Comparison of ENCODE assay signal across 8 cellular contexts in genomic region chr17:56832446-56832845, GRCh38. TPM values are rescaled to one million over a fixed set of nuclear protein-coding genes. Genes with fewer than 3 reads are reported as not detected.
DNase-seq lines count a peak whose midpoint lies in the region; ATAC-seq and TF ChIP-seq lines count a peak whose summit lies in the region.

No MANE protein-coding gene starts in this region.

- no peaks in the 10 kb centered on the region for H3K9me3 ChIP-seq in IMR-90 (ENCODE audit: control insufficient read depth, insufficient read depth, low read length)
- no peaks in the 10 kb centered on the region for H3K9me3 ChIP-seq in mammary epithelial cell (replicated peaks; ENCODE audit: insufficient read depth, low read length)
- H3K9me3 ChIP-seq in naive thymus-derived CD4-positive, alpha-beta T cell (ENCODE audit: control insufficient read depth in 2 of 3, low read length in 3 of 3), result no peaks in the 10 kb centered on the region
- H3K9me3 ChIP-seq in neuronal stem cell (replicated peaks in 1 of 2; ENCODE audit: control insufficient read depth in 2 of 2, insufficient read depth in 1 of 2, low read depth in 1 of 2, low read length in 2 of 2), result peaks cover 0 to 8% of the 10 kb centered on the region in 2 donors

- H2BK20ac ChIP-seq in IMR-90 (ENCODE audit: low read depth, low read length), result no peak overlapping the region

- H3K79me1 ChIP-seq in IMR-90 (ENCODE audit: low read depth in 1 of 2, low read length in 2 of 2), result peaks cover 32 to 49% of the 10 kb centered on the region in 2 experiments
- peaks cover 3% of the 10 kb centered on the region for H3K79me1 ChIP-seq in neuronal stem cell (ENCODE audit: low read depth, low read length)

- H3K4me1 ChIP-seq in IMR-90 (ENCODE audit: control insufficient read depth, insufficient read depth, low read length) (peaks cover 8% of the 10 kb centered on the region), mammary epithelial cell (ENCODE audit: insufficient read depth, low read length) (peaks cover 30% of the 10 kb centered on the region), neuronal stem cell (ENCODE audit: control insufficient read depth in 2 of 2, insufficient read depth in 1 of 2, low read depth in 1 of 2, low read length in 2 of 2) (peaks cover 3 to 8% of the 10 kb centered on the region in 2 donors)
- peaks cover 30 to 35% of the 10 kb centered on the region in 2 donors for H3K4me1 ChIP-seq in naive thymus-derived CD4-positive, alpha-beta T cell (ENCODE audit: control insufficient read depth in 2 of 2, insufficient read depth in 2 of 2, low read length in 2 of 2)

- peaks cover 62% of the 10 kb centered on the region for H3K79me2 ChIP-seq in mammary epithelial cell (ENCODE audit: insufficient read depth, low read length)

- peak overlapping the region; percentile 57 for H2AK9ac ChIP-seq in IMR-90 (replicated peaks; ENCODE audit: low read depth, low read length, poor library complexity)

- peaks cover 19% of the 10 kb centered on the region for H4K20me1 ChIP-seq in IMR-90 (ENCODE audit: insufficient read depth, low read length)
- no peaks in the 10 kb centered on the region for H4K20me1 ChIP-seq in mammary epithelial cell (ENCODE audit: insufficient read depth, low read length)

- no peak overlapping the region for H2BK5ac ChIP-seq in IMR-90 (ENCODE audit: low read depth, low read length, poor library complexity, severe bottlenecking)
- no peak overlapping the region for H2BK5ac ChIP-seq in neuronal stem cell (ENCODE audit: low read length)

- H2BK15ac ChIP-seq in IMR-90 (ENCODE audit: low read depth, low read length), result no peak overlapping the region
- no peak overlapping the region for H2BK15ac ChIP-seq in neuronal stem cell (ENCODE audit: low read length)

- CTCF ChIA-PET in IMR-90 (lab: Yijun Ruan, JAX), result no interaction called here
- CTCF ChIA-PET in mammary epithelial cell (lab: Charles Lee; ENCODE audit: low non-redundant PET), result no interaction called here
- CTCF ChIA-PET in naive thymus-derived CD4-positive, alpha-beta T cell (lab: Charles Lee), result interaction anchor here (1.9 kb wide), 1 partner anchor 13 kb away, joined by 11 read pairs; no protein-coding TSS in a partner anchor

- H3K9ac ChIP-seq in IMR-90 (ENCODE audit: low read depth, low read length) (peak overlapping the region; percentile 66), mammary epithelial cell (ENCODE audit: insufficient read depth, low read length) (no peak overlapping the region), neuronal stem cell (ENCODE audit: low read depth, low read length, poor library complexity) (no peak overlapping the region)

- H4K91ac ChIP-seq in IMR-90 (ENCODE audit: insufficient read depth, low read depth, low read length) (no peak overlapping the region), neuronal stem cell (ENCODE audit: low read depth, low read length, poor library complexity) (no peak overlapping the region)

- POLR2A ChIA-PET in IMR-90 (lab: Charles Lee; ENCODE audit: unreplicated experiment), result no interaction called here
- POLR2A ChIA-PET in naive thymus-derived CD4-positive, alpha-beta T cell (lab: Charles Lee), result interaction anchor here (0.9 to 4.9 kb wide), 3 partner anchors 12 to 240 kb away, joined by 4 to 30 read pairs (median 4); no protein-coding TSS in a partner anchor

- H3K4me3 ChIP-seq in IMR-90 (ENCODE audit: insufficient read depth, low read depth, low read length) (peak overlapping the region; percentile 30), mammary epithelial cell (replicated peaks in 1 of 3; ENCODE audit: insufficient read depth in 1 of 3, low read depth in 2 of 3, low read length in 3 of 3) (peak overlapping the region; percentile 48 to 90 (median 74)), neuronal stem cell (ENCODE audit: low read length in 2 of 2) (peak overlapping the region in 1 of 2 donors; percentile 74)
- peak overlapping the region; percentile 91 for H3K4me3 ChIP-seq in naive thymus-derived CD4-positive, alpha-beta T cell (ENCODE audit: low read length)

- no peak overlapping the region for H2BK12ac ChIP-seq in neuronal stem cell (ENCODE audit: low read length)

- H2AFZ ChIP-seq in IMR-90 (replicated peaks; ENCODE audit: low read length, poor library complexity) (peak overlapping the region; percentile 65), mammary epithelial cell (ENCODE audit: low read depth, low read length) (no peak overlapping the region), neuronal stem cell (ENCODE audit: low read length) (no peak overlapping the region)

- DNase-seq in CD14-positive monocyte (ENCODE audit: low spot score) (no peak), IMR-90 (no peak), mammary epithelial cell (no peak), LoVo (ENCODE audit: low spot score) (no peak), amygdala (lab: John Stamatoyannopoulos, UW) (no peak), neuronal stem cell (ENCODE audit: low spot score) (no peak), putamen (ENCODE audit: low spot score) (no peak)
- no peak for DNase-seq in naive thymus-derived CD4-positive, alpha-beta T cell

- 83% methylated on average over 1 of the region's 4 CpGs; no CpG with 5 or more reads in 1 of the 2 experiments for WGBS in IMR-90 (ENCODE audit: extremely low coverage in 2 of 2, insufficient read length in 1 of 2), 2 experiments
- 83% methylated on average over 4 of the region's 4 CpGs for WGBS in mammary epithelial cell (ENCODE audit: low coverage, missing lambda C conversion rate)
- WGBS in neuronal stem cell (ENCODE audit: extremely low coverage in 2 of 2, insufficient read length in 2 of 2, insufficient replicate concordance in 1 of 2), 2 donors, result no CpG with 5 or more reads among the region's 4 CpGs

- H3K23ac ChIP-seq in IMR-90 (ENCODE audit: low read depth, low read length), result peak overlapping the region; percentile 89
- no peak overlapping the region for H3K23ac ChIP-seq in neuronal stem cell (ENCODE audit: low read depth, low read length, poor library complexity)

- H3K27ac Mint-ChIP-seq in CD14-positive monocyte, result peak overlapping the region in 2 of 7 donors; percentile 76 to 82
- peak overlapping the region; percentile 18 to 93 (median 63) for H3K27ac Mint-ChIP-seq in naive thymus-derived CD4-positive, alpha-beta T cell

- H3K18ac ChIP-seq in IMR-90 (ENCODE audit: low read depth, low read length), result peak overlapping the region; percentile 5; the same call in 1 of the 2 replicates
- no peak overlapping the region for H3K18ac ChIP-seq in neuronal stem cell (ENCODE audit: low read length)

- peak overlapping the region; percentile 93 for H3K4me2 ChIP-seq in IMR-90 (ENCODE audit: low read depth, low read length)
- H3K4me2 ChIP-seq in mammary epithelial cell (ENCODE audit: insufficient read depth, low read depth, low read length), result peak overlapping the region; percentile 82
- no peak overlapping the region for H3K4me2 ChIP-seq in neuronal stem cell (ENCODE audit: insufficient read depth, low read length, poor library complexity, severe bottlenecking)

- H3K14ac ChIP-seq in IMR-90 (replicated peaks; ENCODE audit: low read depth, low read length) (peak overlapping the region; percentile 80), neuronal stem cell (ENCODE audit: low read length) (no peak overlapping the region)

- intact Hi-C loops in CD14-positive monocyte (cut with micrococcal nuclease), result loop anchor here (5.0 kb wide), 2 partner anchors 80 to 145 kb away; partner anchors contain the start of genes SCPEP1 (in 1 of the 2) and TRIM25 (in 1 of the 2)
- intact Hi-C loops in IMR-90 (cut with micrococcal nuclease), result loop anchor here (5.0 kb wide), 1 partner anchor 240 kb away; the partner anchor contains the start of gene NOG
- intact Hi-C loops in mammary epithelial cell (cut with micrococcal nuclease), result loop anchor here (5.0 kb wide), 1 partner anchor 240 kb away; the partner anchor contains the start of gene NOG
- intact Hi-C loops in naive thymus-derived CD4-positive, alpha-beta T cell (cut with micrococcal nuclease), result loop anchor here (2.0 to 10.0 kb wide), 10 partner anchors 35 to 1685 kb away; partner anchors contain the start of genes DYNLL2 (in 1 of the 2), HLF (in 1 of the 2), MMD (in 1 of the 2) and MRPS23 (in 1 of the 2)

- ATAC-seq in IMR-90 (ENCODE audit: low read depth), result no peak
- ATAC-seq in naive thymus-derived CD4-positive, alpha-beta T cell, result no peak

- peaks cover 21% of the 10 kb centered on the region for H3K9me1 ChIP-seq in IMR-90 (ENCODE audit: insufficient read depth, low read length)

- BruUV-seq in IMR-90 (replicated peaks; lab: Mats Ljungman, UMichigan) (no TSS peak), mammary epithelial cell (replicated peaks; lab: Mats Ljungman, UMichigan) (no TSS peak)

- H2AK5ac ChIP-seq in IMR-90 (ENCODE audit: low read depth, low read length) (peak overlapping the region; percentile 24; the same call in 1 of the 2 replicates), neuronal stem cell (ENCODE audit: low read depth, low read length) (no peak overlapping the region)

- H3K27me3 ChIP-seq in IMR-90 (ENCODE audit: control insufficient read depth, insufficient read depth, low read length) (no peaks in the 10 kb centered on the region), mammary epithelial cell (ENCODE audit: insufficient read depth, low read length) (no peaks in the 10 kb centered on the region), neuronal stem cell (ENCODE audit: control insufficient read depth in 3 of 3, insufficient read depth in 3 of 3, low read depth in 1 of 3, low read length in 3 of 3) (peaks cover 0 to 15% (median 0%) of the 10 kb centered on the region in 3 experiments)
- no peaks in the 10 kb centered on the region for H3K27me3 ChIP-seq in naive thymus-derived CD4-positive, alpha-beta T cell (ENCODE audit: control insufficient read depth in 2 of 2, insufficient read depth in 2 of 2, low read length in 2 of 2)

- peak overlapping the region; percentile 47; the same call in 1 of the 2 replicates for H3K4ac ChIP-seq in IMR-90 (ENCODE audit: low read depth, low read length)
- no peak overlapping the region for H3K4ac ChIP-seq in neuronal stem cell (ENCODE audit: low read length)

- H3K27ac ChIP-seq in IMR-90 (ENCODE audit: insufficient read depth, low read length), result no peak overlapping the region
- H3K27ac ChIP-seq in mammary epithelial cell (ENCODE audit: insufficient read depth, low read depth, low read length), result no peak overlapping the region
- H3K27ac ChIP-seq in naive thymus-derived CD4-positive, alpha-beta T cell (ENCODE audit: low read depth, low read length), result peak overlapping the region; percentile 85
- H3K27ac ChIP-seq in neuronal stem cell (replicated peaks; ENCODE audit: low read length), result no peak overlapping the region

- in situ Hi-C loops in IMR-90 (cut with MboI; ENCODE audit: low sequenced_read_pairs), result no loop called here
- in situ Hi-C loops in mammary epithelial cell (cut with MboI; ENCODE audit: low sequenced_read_pairs in 2 of 2), result no loop called here

- dilution Hi-C loops in IMR-90 (cut with HindIII; ENCODE audit: low sequenced_read_pairs, unreplicated experiment) (no loop called here), mammary epithelial cell (cut with HindIII; ENCODE audit: low sequenced_read_pairs) (no loop called here)

- TF ChIP-seq POLR2A in IMR-90 (IDR thresholded peaks at IDR 0.05; ENCODE audit: low read depth, low read length), result no peak

- TF ChIP-seq RAD21 in IMR-90 (IDR thresholded peaks at IDR 0.05; ENCODE audit: low read length), result no peak

- no peak overlapping the region for H3K56ac ChIP-seq in IMR-90 (ENCODE audit: extremely low read depth, insufficient read depth, low read length)

- H3K36me3 Mint-ChIP-seq in CD14-positive monocyte, result peaks cover 12 to 29% of the 10 kb centered on the region in 2 donors
- peaks cover 0 to 17% (median 10%) of the 10 kb centered on the region in 5 donors for H3K36me3 Mint-ChIP-seq in naive thymus-derived CD4-positive, alpha-beta T cell

- H3K27me3 Mint-ChIP-seq in CD14-positive monocyte (ENCODE audit: low read depth in 3 of 3), result peaks cover 2 to 9% (median 5%) of the 10 kb centered on the region in 3 donors
- H3K27me3 Mint-ChIP-seq in naive thymus-derived CD4-positive, alpha-beta T cell, result no peaks in the 10 kb centered on the region

- H3K36me3 ChIP-seq in IMR-90 (ENCODE audit: control insufficient read depth, insufficient read depth, low read length) (no peaks in the 10 kb centered on the region; the same call in 1 of the 2 replicates), mammary epithelial cell (ENCODE audit: insufficient read depth, low read length) (no peaks in the 10 kb centered on the region), neuronal stem cell (replicated peaks in 1 of 2; ENCODE audit: control insufficient read depth in 2 of 2, insufficient read depth in 2 of 2, low read length in 2 of 2) (peaks cover 0 to 6% of the 10 kb centered on the region in 2 donors)
- H3K36me3 ChIP-seq in naive thymus-derived CD4-positive, alpha-beta T cell (ENCODE audit: control insufficient read depth in 2 of 3, insufficient read depth in 3 of 3, low read length in 3 of 3), result peaks cover 0 to 6% (median 0%) of the 10 kb centered on the region in 3 experiments

- H2BK120ac ChIP-seq in IMR-90 (ENCODE audit: low read depth, low read length) (no peak overlapping the region), neuronal stem cell (ENCODE audit: low read depth, low read length) (no peak overlapping the region)

- peak overlapping the region in 1 of 2 experiments; percentile 20; a peak in 2 of 4 replicates for H4K8ac ChIP-seq in IMR-90 (ENCODE audit: low read depth in 2 of 2, low read length in 2 of 2)
- H4K8ac ChIP-seq in neuronal stem cell (ENCODE audit: low read depth, low read length), result no peak overlapping the region

- peaks cover 22% of the 10 kb centered on the region for H3K4me1 Mint-ChIP-seq in CD14-positive monocyte
- H3K4me1 Mint-ChIP-seq in naive thymus-derived CD4-positive, alpha-beta T cell, result peaks cover 23 to 64% (median 47%) of the 10 kb centered on the region in 7 donors

- no peaks in the 10 kb centered on the region for H3K9me3 Mint-ChIP-seq in CD14-positive monocyte
- no peaks in the 10 kb centered on the region for H3K9me3 Mint-ChIP-seq in naive thymus-derived CD4-positive, alpha-beta T cell

- 0 out of 2 replicates have a peak overlapping the region, but pooled peaks have one; percentile 4 for H4K5ac ChIP-seq in IMR-90 (ENCODE audit: low read depth, low read length)

- TF ChIP-seq CTCF in CD14-positive monocyte (IDR thresholded peaks at IDR 0.05), result no peak
- no peak for TF ChIP-seq CTCF in IMR-90 (conservative IDR thresholded peaks at IDR 0.05; ENCODE audit: low read depth, low read length)
- no peak for TF ChIP-seq CTCF in mammary epithelial cell (conservative IDR thresholded peaks at IDR 0.05 in 1 of 2, IDR thresholded peaks at IDR 0.05 in 1 of 2; ENCODE audit: extremely low read depth in 1 of 2, insufficient read depth in 1 of 2, low read depth in 1 of 2, low read length in 2 of 2)

- peak overlapping the region; percentile 94 for H3K4me3 Mint-ChIP-seq in CD14-positive monocyte
- peak overlapping the region; percentile 81 to 97 (median 89) for H3K4me3 Mint-ChIP-seq in naive thymus-derived CD4-positive, alpha-beta T cell

RNA-seq across cellular contexts. Expression of gene C17orf67, which starts 1.3 kb away (rescaled TPM):
- polyA plus RNA-seq in CD14-positive monocyte (under 1 TPM; 0.56 to 0.57 TPM), IMR-90 (2012; rRNA removed) (1.1 TPM in 2 replicates), mammary epithelial cell (0.42 TPM)
- total RNA-seq in IMR-90 (2012; rRNA removed) (0.18 and 0.56 TPM in 2 replicates), mammary epithelial cell (1 to 10 TPM in 1 of 2 donors, under 1 TPM in 1; 0.17 to 2.6 TPM)
- polyA plus RNA-seq in IMR-90 (2012; cell fraction: cytosol; rRNA removed), result 0.34 and 0.87 TPM in 2 replicates
- polyA plus RNA-seq in IMR-90 (2012; cell fraction: nucleus; rRNA removed; ENCODE audit: low replicate concordance), result 1.5 and 2.4 TPM in 2 replicates
- not detected for polyA minus RNA-seq in mammary epithelial cell
- 1 to 10 TPM; 3.6 to 9.1 (median 5.4) TPM for total RNA-seq in naive thymus-derived CD4-positive, alpha-beta T cell
- 1 to 10 TPM; 1.1 to 1.6 TPM for polyA plus RNA-seq in naive thymus-derived CD4-positive, alpha-beta T cell
- 1.4 TPM for polyA plus RNA-seq in neuronal stem cell (2013, experiment 1 of 2)
- 1.4 TPM for polyA plus RNA-seq in neuronal stem cell (2013, experiment 2 of 2)

RNA-seq across cellular contexts. Expression of gene DGKE, which starts 1.5 kb away (rescaled TPM):
- polyA plus RNA-seq in CD14-positive monocyte (1 to 10 TPM; 1.1 to 1.5 TPM), IMR-90 (2012; rRNA removed) (2.4 and 3.9 TPM in 2 replicates), mammary epithelial cell (2.9 TPM)
- total RNA-seq in IMR-90 (2012; rRNA removed) (4.7 and 5.0 TPM in 2 replicates), mammary epithelial cell (10 to 100 TPM in 1 of 2 donors, 1 to 10 TPM in 1; 6.7 to 13.4 TPM)
- polyA plus RNA-seq in IMR-90 (2012; cell fraction: cytosol; rRNA removed), result 1.0 and 1.4 TPM in 2 replicates
- polyA plus RNA-seq in IMR-90 (2012; cell fraction: nucleus; rRNA removed; ENCODE audit: low replicate concordance), result 17.7 and 19.8 TPM in 2 replicates
- 5.4 TPM for polyA minus RNA-seq in mammary epithelial cell
- 10 to 100 TPM; 23.7 to 39.2 (median 35.6) TPM for total RNA-seq in naive thymus-derived CD4-positive, alpha-beta T cell
- polyA plus RNA-seq in naive thymus-derived CD4-positive, alpha-beta T cell, result 1 to 10 TPM; 5.0 to 7.1 TPM
- polyA plus RNA-seq in neuronal stem cell (2013, experiment 1 of 2), result 3.7 TPM
- 3.2 TPM for polyA plus RNA-seq in neuronal stem cell (2013, experiment 2 of 2)
